ENCODE assay signal across 21 cellular contexts in genomic region chr7:104966022-104966421, GRCh38.
"Had no signal": no experiment of that assay in that cellular context is flagged by ENCODE, and none has a peak within 500 bp of the region (broad histone marks: within the 10 kb centered on the region; RNA-seq: fewer than 3 reads in every experiment).

No MANE protein-coding gene starts in this region.

- DNase-seq: activated CD4-positive, alpha-beta T cell treated with anti-CD3 and anti-CD28 coated beads, Interleukin-2, amount 50 U/mL, for 1 hour; activated CD4-positive, CD25-positive, alpha-beta regulatory T cell; activated CD8-positive, alpha-beta memory T cell treated with anti-CD3 and anti-CD28 coated beads, Interleukin-2, amount 50 U/mL, for 4 hours; activated CD8-positive, alpha-beta T cell treated with anti-CD3 and anti-CD28 coated beads for 36 hours; activated gamma-delta T cell treated with Interleukin-2 at 50 U/mL for 16 hours; activated naive CD4-positive, alpha-beta T cell treated with anti-CD3 and anti-CD28 coated beads, Interleukin-2, amount 10 ng/mL, durations not matched to agents 7 days and 5 days; activated naive CD8-positive, alpha-beta T cell treated with anti-CD3 and anti-CD28 coated beads for 36 hours; caudate nucleus; NCI-H1092; NCI-H1417; NCI-H2029; NCI-H345; NCI-H510A; NCI-H526 treated with DMSO at 0.1 percent for 48 hours; NCI-H82; SIG-M5; T-helper 17 cell; T-helper 9 cell had no signal

- H3K9ac ChIP-seq: KMS-11 had no signal

- H3K27ac Mint-ChIP-seq: activated CD8-positive, alpha-beta T cell treated with anti-CD3 and anti-CD28 coated beads for 36 hours; activated naive CD4-positive, alpha-beta T cell treated with anti-CD3 and anti-CD28 coated beads, Interleukin-2, amount 10 ng/mL, durations not matched to agents 7 days and 5 days; activated naive CD8-positive, alpha-beta T cell treated with anti-CD3 and anti-CD28 coated beads for 36 hours; IgD-negative memory B cell; T-helper 17 cell had no signal

- H3K4me2 ChIP-seq: KMS-11 had no signal

- H3K9me3 Mint-ChIP-seq: activated CD8-positive, alpha-beta T cell treated with anti-CD3 and anti-CD28 coated beads for 36 hours; activated naive CD8-positive, alpha-beta T cell treated with anti-CD3 and anti-CD28 coated beads for 36 hours; IgD-negative memory B cell had no signal

- H3K27ac ChIP-seq: KMS-11, VCaP had no signal

- ATAC-seq: activated CD8-positive, alpha-beta T cell treated with anti-CD3 and anti-CD28 coated beads for 36 hours; T-helper 17 cell had no signal

- H3K27me3 Mint-ChIP-seq: activated CD8-positive, alpha-beta T cell treated with anti-CD3 and anti-CD28 coated beads for 36 hours; activated naive CD4-positive, alpha-beta T cell treated with anti-CD3 and anti-CD28 coated beads, Interleukin-2, amount 10 ng/mL, durations not matched to agents 7 days and 5 days; activated naive CD8-positive, alpha-beta T cell treated with anti-CD3 and anti-CD28 coated beads for 36 hours; IgD-negative memory B cell; T-helper 17 cell had no signal

- H3K4me3 Mint-ChIP-seq: activated CD8-positive, alpha-beta T cell treated with anti-CD3 and anti-CD28 coated beads for 36 hours; activated naive CD4-positive, alpha-beta T cell treated with anti-CD3 and anti-CD28 coated beads, Interleukin-2, amount 10 ng/mL, durations not matched to agents 7 days and 5 days; activated naive CD8-positive, alpha-beta T cell treated with anti-CD3 and anti-CD28 coated beads for 36 hours; IgD-negative memory B cell; T-helper 17 cell had no signal
